Comparison of ENCODE assay signal across 1 cellular context in the genomic region with DNA sequence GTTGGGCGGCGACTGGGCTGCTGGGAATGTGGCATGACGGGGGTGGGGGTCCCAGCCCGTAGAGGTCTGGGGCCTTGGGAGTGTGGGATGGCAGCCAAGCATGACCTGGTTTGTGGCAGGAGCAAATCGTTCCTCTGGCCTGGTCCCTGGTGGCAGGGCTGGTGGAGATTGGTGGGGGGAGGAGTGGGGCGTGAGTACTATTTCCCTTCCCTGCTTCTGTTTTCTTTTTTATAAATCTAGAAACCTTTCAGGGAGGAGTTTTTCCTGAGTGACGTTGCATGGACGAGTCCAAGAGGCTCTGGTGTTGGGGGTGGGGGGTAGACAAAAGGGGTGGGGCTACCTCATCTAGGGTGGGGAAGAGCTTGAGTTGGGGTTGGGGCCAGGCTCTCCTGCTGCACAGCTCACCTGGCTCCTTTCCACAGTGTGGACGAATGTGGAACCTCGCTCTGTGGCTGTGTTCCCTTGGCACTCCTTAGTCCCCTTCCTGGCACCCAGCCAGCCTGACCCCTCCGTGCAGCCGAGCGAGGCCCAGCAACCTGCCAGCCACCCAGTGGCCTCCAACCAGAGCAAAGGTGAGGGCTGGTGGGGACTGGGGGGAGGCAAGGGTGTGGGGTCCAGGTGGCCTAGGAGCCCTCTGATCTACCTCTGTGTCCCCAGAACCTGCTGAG.
TF ChIP-seq lines count a peak whose summit lies in the region.

No MANE protein-coding gene starts in this region.

TF ChIP-seq in HCT116, 20 proteins besides CTCF, POLR2A, EP300 and RAD21 (continued from another document):
- TF ChIP-seq, protein P1, sequence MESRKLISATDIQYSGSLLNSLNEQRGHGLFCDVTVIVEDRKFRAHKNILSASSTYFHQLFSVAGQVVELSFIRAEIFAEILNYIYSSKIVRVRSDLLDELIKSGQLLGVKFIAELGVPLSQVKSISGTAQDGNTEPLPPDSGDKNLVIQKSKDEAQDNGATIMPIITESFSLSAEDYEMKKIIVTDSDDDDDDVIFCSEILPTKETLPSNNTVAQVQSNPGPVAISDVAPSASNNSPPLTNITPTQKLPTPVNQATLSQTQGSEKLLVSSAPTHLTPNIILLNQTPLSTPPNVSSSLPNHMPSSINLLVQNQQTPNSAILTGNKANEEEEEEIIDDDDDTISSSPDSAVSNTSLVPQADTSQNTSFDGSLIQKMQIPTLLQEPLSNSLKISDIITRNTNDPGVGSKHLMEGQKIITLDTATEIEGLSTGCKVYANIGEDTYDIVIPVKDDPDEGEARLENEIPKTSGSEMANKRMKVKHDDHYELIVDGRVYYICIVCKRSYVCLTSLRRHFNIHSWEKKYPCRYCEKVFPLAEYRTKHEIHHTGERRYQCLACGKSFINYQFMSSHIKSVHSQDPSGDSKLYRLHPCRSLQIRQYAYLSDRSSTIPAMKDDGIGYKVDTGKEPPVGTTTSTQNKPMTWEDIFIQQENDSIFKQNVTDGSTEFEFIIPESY (IDR thresholded peaks at IDR 0.05; ENCODE audit: extremely low read depth, insufficient replicate concordance, low read length), result no peak
- no peak for TF ChIP-seq EZH2phosphoT487 (IDR thresholded peaks at IDR 0.05; ENCODE audit: borderline replicate concordance)
- no peak for TF ChIP-seq JUND (IDR thresholded peaks at IDR 0.05)
- no peak for TF ChIP-seq ELF1 (IDR thresholded peaks at IDR 0.05; ENCODE audit: borderline replicate concordance, low read depth)
TF ChIP-seq in HCT116: peak in this region for 0.
